In genomic region chr6:35725721-35726438, GRCh38 we compare ENCODE assay signal across 8 cellular contexts. TPM values are rescaled to one million over a fixed set of nuclear protein-coding genes. Genes with fewer than 3 reads are reported as not detected.
DNase-seq lines count a peak whose midpoint lies in the region; TF ChIP-seq lines count a peak whose summit lies in the region.

No MANE protein-coding gene starts in this region.

- no peak overlapping the region for H4K91ac ChIP-seq in neuronal stem cell (ENCODE audit: low read depth, low read length, poor library complexity)

- H3K79me1 ChIP-seq in neuronal stem cell (ENCODE audit: low read depth, low read length) = no peaks in the 10 kb centered on the region

- no peak overlapping the region for H2BK120ac ChIP-seq in neuronal stem cell (ENCODE audit: low read depth, low read length)

- H3F3A ChIP-seq in OCI-LY1 (ENCODE audit: insufficient read depth, low read length) = peaks cover 5% of the 10 kb centered on the region; the same call in 1 of the 2 replicates

- H2AK5ac ChIP-seq in neuronal stem cell (ENCODE audit: low read depth, low read length) = peak overlapping the region; percentile 81

- TF ChIP-seq CTCF in OCI-LY1 (IDR thresholded peaks at IDR 0.05; ENCODE audit: low read length) = no peak

- H3K23ac ChIP-seq in neuronal stem cell (ENCODE audit: low read depth, low read length, poor library complexity) = peak overlapping the region; percentile 9

- no peak overlapping the region for H2BK5ac ChIP-seq in neuronal stem cell (ENCODE audit: low read length)

- peaks cover 84% of the 10 kb centered on the region for H3K4me1 ChIP-seq in OCI-LY1 (ENCODE audit: insufficient read depth, low read length, severe bottlenecking)
- peaks cover 9 to 38% of the 10 kb centered on the region in 2 donors for H3K4me1 ChIP-seq in esophagus (ENCODE audit: control insufficient read depth in 2 of 2, insufficient read depth in 2 of 2, low read length in 1 of 2)
- peaks cover 32 to 38% of the 10 kb centered on the region in 2 donors for H3K4me1 ChIP-seq in neuronal stem cell (ENCODE audit: control insufficient read depth in 2 of 2, insufficient read depth in 1 of 2, low read depth in 1 of 2, low read length in 2 of 2)
- peaks cover 37% of the 10 kb centered on the region for H3K4me1 ChIP-seq in Karpas-422 (ENCODE audit: low read length)

- H3K4me3 ChIP-seq in OCI-LY1 (ENCODE audit: low read depth, low read length, poor library complexity, severe bottlenecking) (no peak overlapping the region), esophagus (ENCODE audit: low read depth in 1 of 2, low read length in 2 of 2) (no peak overlapping the region), neuronal stem cell (ENCODE audit: low read length in 2 of 2) (peak overlapping the region in 1 of 2 donors; percentile 28), Karpas-422 (ENCODE audit: low read length) (no peak overlapping the region)

- H3K27ac ChIP-seq in OCI-LY1 (ENCODE audit: low read depth, low read length, poor library complexity, severe bottlenecking) (peak overlapping the region; percentile 97), esophagus (ENCODE audit: low read depth in 2 of 2, low read length in 1 of 2) (peak overlapping the region; percentile 98 to 100), neuronal stem cell (replicated peaks; ENCODE audit: low read length) (no peak overlapping the region), Karpas-422 (ENCODE audit: low read length) (no peak overlapping the region)

- no peaks in the 10 kb centered on the region for H3K9me3 ChIP-seq in OCI-LY1 (ENCODE audit: low read length)
- no peaks in the 10 kb centered on the region for H3K9me3 ChIP-seq in esophagus (ENCODE audit: control insufficient read depth in 2 of 2, insufficient read depth in 1 of 2, low read depth in 1 of 2, low read length in 1 of 2)
- H3K9me3 ChIP-seq in neuronal stem cell (replicated peaks in 1 of 2; ENCODE audit: control insufficient read depth in 2 of 2, insufficient read depth in 1 of 2, low read depth in 1 of 2, low read length in 2 of 2) = no peaks in the 10 kb centered on the region
- no peaks in the 10 kb centered on the region for H3K9me3 ChIP-seq in Karpas-422 (ENCODE audit: low read length)

- peak overlapping the region; percentile 74 for H2BK15ac ChIP-seq in neuronal stem cell (ENCODE audit: low read length)

- H4K8ac ChIP-seq in neuronal stem cell (ENCODE audit: low read depth, low read length) = no peak overlapping the region

- H3K4me2 ChIP-seq in OCI-LY1 (ENCODE audit: low read length) (peak overlapping the region; percentile 68; the same call in 1 of the 2 replicates), neuronal stem cell (ENCODE audit: insufficient read depth, low read length, poor library complexity, severe bottlenecking) (no peak overlapping the region), Karpas-422 (ENCODE audit: low read depth, low read length, poor library complexity, severe bottlenecking) (no peak overlapping the region)

- H3K9ac ChIP-seq in OCI-LY1 (ENCODE audit: low read length) = no peak overlapping the region; the same call in 1 of the 2 replicates
- peak overlapping the region; percentile 65 for H3K9ac ChIP-seq in neuronal stem cell (ENCODE audit: low read depth, low read length, poor library complexity)
- H3K9ac ChIP-seq in Karpas-422 (ENCODE audit: low read length) = no peak overlapping the region

- no peak overlapping the region for H2BK12ac ChIP-seq in neuronal stem cell (ENCODE audit: low read length)

- H3K36me3 ChIP-seq in OCI-LY1 (ENCODE audit: insufficient read depth, low read length) (no peaks in the 10 kb centered on the region), esophagus (ENCODE audit: control insufficient read depth in 2 of 2, insufficient read depth in 2 of 2, low read length in 1 of 2) (no peaks in the 10 kb centered on the region), neuronal stem cell (replicated peaks in 1 of 2; ENCODE audit: control insufficient read depth in 2 of 2, insufficient read depth in 2 of 2, low read length in 2 of 2) (no peaks in the 10 kb centered on the region), Karpas-422 (ENCODE audit: insufficient read depth, low read length) (no peaks in the 10 kb centered on the region)

- peak overlapping the region; percentile 30 for H3K4ac ChIP-seq in neuronal stem cell (ENCODE audit: low read length)

- H2AFZ ChIP-seq in OCI-LY1 (ENCODE audit: low read length) (no peak overlapping the region), neuronal stem cell (ENCODE audit: low read length) (peak overlapping the region; percentile 8), Karpas-422 (ENCODE audit: low read length) (no peak overlapping the region)

- H3K9me2 ChIP-seq in OCI-LY1 (ENCODE audit: low read depth, low read length) (no peaks in the 10 kb centered on the region), Karpas-422 (replicated peaks; ENCODE audit: insufficient read depth, low read length) (no peaks in the 10 kb centered on the region)

- peak overlapping the region; percentile 91 for H3K18ac ChIP-seq in neuronal stem cell (ENCODE audit: low read length)

- 45 to 49% methylated on average over 11 of the region's 11 CpGs for WGBS in esophagus, 2 donors
- WGBS in neuronal stem cell (ENCODE audit: extremely low coverage in 2 of 2, insufficient read length in 2 of 2, insufficient replicate concordance in 1 of 2), 2 donors = no CpG with 5 or more reads among the region's 11 CpGs

- no peaks in the 10 kb centered on the region for H3K27me3 ChIP-seq in OCI-LY1 (ENCODE audit: insufficient read depth, low read length)
- no peaks in the 10 kb centered on the region for H3K27me3 ChIP-seq in esophagus (ENCODE audit: control insufficient read depth in 1 of 2, insufficient read depth in 2 of 2, low read length in 2 of 2)
- peaks cover 0 to 5% (median 0%) of the 10 kb centered on the region in 3 experiments for H3K27me3 ChIP-seq in neuronal stem cell (ENCODE audit: control insufficient read depth in 3 of 3, insufficient read depth in 3 of 3, low read depth in 1 of 3, low read length in 3 of 3)
- H3K27me3 ChIP-seq in Karpas-422 (ENCODE audit: low read length) = no peaks in the 10 kb centered on the region

- H4K20me1 ChIP-seq in OCI-LY1 (ENCODE audit: insufficient read depth, low read length) = no peaks in the 10 kb centered on the region
- H4K20me1 ChIP-seq in Karpas-422 (ENCODE audit: insufficient read depth, low read depth, low read length) = no peaks in the 10 kb centered on the region

- H3K79me2 ChIP-seq in OCI-LY1 (ENCODE audit: insufficient read depth, low read length) (no peaks in the 10 kb centered on the region), Karpas-422 (ENCODE audit: low read length) (no peaks in the 10 kb centered on the region)

- H3K14ac ChIP-seq in neuronal stem cell (ENCODE audit: low read length) = no peak overlapping the region

- DNase-seq in C1 segment of cervical spinal cord (lab: John Stamatoyannopoulos, UW) (peak in 8 of 14 donors; percentile 20 to 66 (median 46)), neuronal stem cell (ENCODE audit: low spot score) (no peak), islet precursor cell (no peak), Karpas-422 (no peak), DMS79 treated with DMSO at 0.1 percent for 48 hours (lab: John Stamatoyannopoulos, UW) (no peak), NCI-H1417 treated with DMSO at 0.1 percent for 48 hours (lab: John Stamatoyannopoulos, UW) (no peak)

RNA-seq across cellular contexts. Expression of gene ARMC12, which starts 11.0 kb away (rescaled TPM):
- under 1 TPM; 0.27 to 0.96 TPM for polyA plus RNA-seq in esophagus
- polyA plus RNA-seq in neuronal stem cell (2013, experiment 1 of 2) = 1.7 TPM
- polyA plus RNA-seq in neuronal stem cell (2013, experiment 2 of 2) = 2.0 TPM
- total RNA-seq in Karpas-422 (2014; rRNA removed; shearing (Covaris generic); ENCODE audit: low replicate concordance) = 0.60 and 1.6 TPM in 2 replicates

RNA-seq across cellular contexts. Expression of gene FKBP5, which starts 37.2 kb away (rescaled TPM):
- 10 to 100 TPM; 32.8 to 45.9 TPM for polyA plus RNA-seq in esophagus
- 30.2 TPM for polyA plus RNA-seq in neuronal stem cell (2013, experiment 1 of 2)
- polyA plus RNA-seq in neuronal stem cell (2013, experiment 2 of 2) = 30.5 TPM
- 22.9 and 28.3 TPM in 2 replicates for total RNA-seq in Karpas-422 (2014; rRNA removed; shearing (Covaris generic); ENCODE audit: low replicate concordance)

RNA-seq across cellular contexts. Expression of gene CLPSL2, which starts 50.5 kb away (rescaled TPM):
- not detected for polyA plus RNA-seq in esophagus
- polyA plus RNA-seq in neuronal stem cell (2013, experiment 1 of 2) = 4.3 TPM
- 5.3 TPM for polyA plus RNA-seq in neuronal stem cell (2013, experiment 2 of 2)
- total RNA-seq in Karpas-422 (2014; rRNA removed; shearing (Covaris generic); ENCODE audit: low replicate concordance) = not detected in 2 replicates

RNA-seq across cellular contexts. Expression of gene CLPSL1, which starts 54.9 kb away (rescaled TPM):
- not detected for polyA plus RNA-seq in esophagus
- polyA plus RNA-seq in neuronal stem cell (2013, experiment 1 of 2) = 0.84 TPM
- polyA plus RNA-seq in neuronal stem cell (2013, experiment 2 of 2) = 0.64 TPM
- not detected in 2 replicates for total RNA-seq in Karpas-422 (2014; rRNA removed; shearing (Covaris generic); ENCODE audit: low replicate concordance)

Comparison
In these comparisons a context has a peak if more than half of its experiments do, and no peak if none do; other contexts are left out.
1. DNase-seq: peak in C1 segment of cervical spinal cord (8 of 14); none in neuronal stem cell (single experiment), islet precursor cell (single experiment), Karpas-422 (single experiment), DMS79 treated with DMSO at 0.1 percent for 48 hours (single experiment) and NCI-H1417 treated with DMSO at 0.1 percent for 48 hours (single experiment).
2. H3K27ac ChIP-seq: peak in OCI-LY1 (single experiment) and esophagus (2 of 2); none in neuronal stem cell (single experiment) and Karpas-422 (single experiment).